1 cellular context compared by ENCODE assay signal in the genomic region with DNA sequence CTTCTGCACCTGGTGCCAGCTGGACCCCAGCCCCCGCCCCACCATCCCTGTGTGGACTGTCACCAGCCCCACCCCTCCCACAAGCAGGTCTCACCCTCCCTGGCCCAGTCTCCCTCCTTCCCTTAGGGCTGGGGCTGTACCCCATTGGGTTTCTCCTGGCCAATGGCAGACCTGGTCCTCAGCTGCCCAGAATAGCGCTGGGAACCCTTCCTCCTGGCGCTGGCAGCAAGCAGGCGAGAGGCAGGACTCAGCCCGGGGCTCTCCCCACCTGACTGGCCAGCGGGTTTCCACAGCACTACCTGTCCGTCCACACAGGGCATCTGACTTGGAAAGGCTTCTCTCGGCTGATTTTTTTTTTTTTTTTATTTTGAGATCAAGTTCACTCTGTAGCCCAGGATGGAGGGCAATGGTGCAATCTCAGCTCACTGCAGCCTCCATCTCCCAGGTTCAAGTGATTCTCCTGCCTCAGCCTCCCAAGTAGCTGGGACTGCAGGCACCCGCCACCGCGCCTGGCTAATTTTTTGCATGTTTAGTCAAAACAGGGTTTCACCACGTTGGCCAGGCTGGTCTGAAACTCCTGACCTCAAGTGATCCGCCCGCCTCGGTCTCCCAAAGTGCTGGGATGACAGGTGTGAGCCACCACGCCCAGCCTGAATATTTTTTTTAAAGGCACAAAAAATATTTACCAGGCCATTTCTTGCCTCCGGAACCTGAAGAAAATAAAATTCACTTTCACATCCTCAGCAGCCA.
TF ChIP-seq lines count a peak whose summit lies in the region.

No MANE protein-coding gene starts in this region.

TF ChIP-seq in HCT116, 20 proteins besides CTCF, POLR2A, EP300 and RAD21 (continued from another document):
- TF ChIP-seq, protein P1, sequence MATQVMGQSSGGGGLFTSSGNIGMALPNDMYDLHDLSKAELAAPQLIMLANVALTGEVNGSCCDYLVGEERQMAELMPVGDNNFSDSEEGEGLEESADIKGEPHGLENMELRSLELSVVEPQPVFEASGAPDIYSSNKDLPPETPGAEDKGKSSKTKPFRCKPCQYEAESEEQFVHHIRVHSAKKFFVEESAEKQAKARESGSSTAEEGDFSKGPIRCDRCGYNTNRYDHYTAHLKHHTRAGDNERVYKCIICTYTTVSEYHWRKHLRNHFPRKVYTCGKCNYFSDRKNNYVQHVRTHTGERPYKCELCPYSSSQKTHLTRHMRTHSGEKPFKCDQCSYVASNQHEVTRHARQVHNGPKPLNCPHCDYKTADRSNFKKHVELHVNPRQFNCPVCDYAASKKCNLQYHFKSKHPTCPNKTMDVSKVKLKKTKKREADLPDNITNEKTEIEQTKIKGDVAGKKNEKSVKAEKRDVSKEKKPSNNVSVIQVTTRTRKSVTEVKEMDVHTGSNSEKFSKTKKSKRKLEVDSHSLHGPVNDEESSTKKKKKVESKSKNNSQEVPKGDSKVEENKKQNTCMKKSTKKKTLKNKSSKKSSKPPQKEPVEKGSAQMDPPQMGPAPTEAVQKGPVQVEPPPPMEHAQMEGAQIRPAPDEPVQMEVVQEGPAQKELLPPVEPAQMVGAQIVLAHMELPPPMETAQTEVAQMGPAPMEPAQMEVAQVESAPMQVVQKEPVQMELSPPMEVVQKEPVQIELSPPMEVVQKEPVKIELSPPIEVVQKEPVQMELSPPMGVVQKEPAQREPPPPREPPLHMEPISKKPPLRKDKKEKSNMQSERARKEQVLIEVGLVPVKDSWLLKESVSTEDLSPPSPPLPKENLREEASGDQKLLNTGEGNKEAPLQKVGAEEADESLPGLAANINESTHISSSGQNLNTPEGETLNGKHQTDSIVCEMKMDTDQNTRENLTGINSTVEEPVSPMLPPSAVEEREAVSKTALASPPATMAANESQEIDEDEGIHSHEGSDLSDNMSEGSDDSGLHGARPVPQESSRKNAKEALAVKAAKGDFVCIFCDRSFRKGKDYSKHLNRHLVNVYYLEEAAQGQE (IDR thresholded peaks at IDR 0.05; ENCODE audit: low read depth) = no peak
- TF ChIP-seq TCF7L2 (IDR thresholded peaks at IDR 0.05; ENCODE audit: borderline replicate concordance, extremely low read depth, insufficient read depth, insufficient read length) (no peak), SRF (IDR thresholded peaks at IDR 0.05; ENCODE audit: low read depth) (no peak)
